ENCODE assay signal across 8 cellular contexts in genomic region chr20:17995967-17996819, GRCh38. TPM values are rescaled to one million over a fixed set of nuclear protein-coding genes. Genes with fewer than 3 reads are reported as not detected.
DNase-seq lines count a peak whose midpoint lies in the region; ATAC-seq and TF ChIP-seq lines count a peak whose summit lies in the region.

No MANE protein-coding gene starts in this region.

- peak; percentile 89 for TF ChIP-seq RAD21 in SK-N-SH (IDR thresholded peaks at IDR 0.05; ENCODE audit: low read length)

- DNase-seq in AG04450 (ENCODE audit: low read depth, low spot score) (no peak), M059J (ENCODE audit: low read depth) (peak; percentile 71), SK-N-SH (peak; percentile 75), mammary epithelial cell (peak; percentile 55), left kidney (ENCODE audit: low read depth, low spot score) (peak; percentile 69)
- DNase-seq in stimulated activated effector memory CD8-positive, alpha-beta T cell treated with anti-CD3 and anti-CD28 coated beads, Interleukin-12 subunit alpha, Interleukin-12 subunit beta, amount 100 ng/mL, for 72 hours (ENCODE audit: low spot score in 2 of 2) = peak; percentile 16 to 60

- H3K9me3 ChIP-seq in AG04450 (ENCODE audit: control insufficient read depth, insufficient read depth, low read length) (no peaks in the 10 kb centered on the region), SK-N-SH (no peaks in the 10 kb centered on the region), mammary epithelial cell (replicated peaks; ENCODE audit: insufficient read depth, low read length) (no peaks in the 10 kb centered on the region)

- H3K27ac ChIP-seq in AG04450 (ENCODE audit: low read depth, low read length) = no peak overlapping the region
- no peak overlapping the region for H3K27ac ChIP-seq in SK-N-SH (ENCODE audit: low read depth in 2 of 2, low read length in 1 of 2)
- H3K27ac ChIP-seq in mammary epithelial cell (ENCODE audit: insufficient read depth, low read depth, low read length) = no peak overlapping the region

- no TSS peak for BruUV-seq in mammary epithelial cell (replicated peaks; lab: Mats Ljungman, UMichigan)

- H2AFZ ChIP-seq in SK-N-SH (ENCODE audit: low read depth) = no peak overlapping the region; the same call in 1 of the 2 replicates
- H2AFZ ChIP-seq in mammary epithelial cell (ENCODE audit: low read depth, low read length) = peak overlapping the region; percentile 54

- peaks cover 13% of the 10 kb centered on the region for H3K36me3 Mint-ChIP-seq in stimulated activated effector memory CD8-positive, alpha-beta T cell treated with anti-CD3 and anti-CD28 coated beads, Interleukin-12 subunit alpha, Interleukin-12 subunit beta, amount 100 ng/mL, for 72 hours

- H3K79me2 ChIP-seq in SK-N-SH (ENCODE audit: insufficient read depth) = no peaks in the 10 kb centered on the region
- H3K79me2 ChIP-seq in mammary epithelial cell (ENCODE audit: insufficient read depth, low read length) = no peaks in the 10 kb centered on the region

- CTCF ChIA-PET in AG04450 (lab: Charles Lee) (interaction anchor here (0.7 to 2.9 kb wide), 16 partner anchors 8 to 491 kb away, joined by 3 to 44 read pairs (median 4); no protein-coding TSS in a partner anchor), SK-N-SH (lab: Yijun Ruan, JAX) (interaction anchor here (0.6 to 2.9 kb wide), 40 partner anchors 9 to 514 kb away, joined by 3 to 25 read pairs (median 4); partner anchors contain the start of genes BFSP1, RRBP1 and SNX5), mammary epithelial cell (lab: Charles Lee; ENCODE audit: low non-redundant PET) (interaction anchor here (0.7 to 1.1 kb wide), 2 partner anchors 38 to 490 kb away, joined by 6 to 9 read pairs; no protein-coding TSS in a partner anchor)

- H3K4me3 Mint-ChIP-seq in stimulated activated effector memory CD8-positive, alpha-beta T cell treated with anti-CD3 and anti-CD28 coated beads, Interleukin-12 subunit alpha, Interleukin-12 subunit beta, amount 100 ng/mL, for 72 hours = no peak overlapping the region

- H3K27me3 ChIP-seq in AG04450 (ENCODE audit: control insufficient read depth, insufficient read depth, low read length) (no peaks in the 10 kb centered on the region), SK-N-SH (ENCODE audit: insufficient read depth) (no peaks in the 10 kb centered on the region), mammary epithelial cell (ENCODE audit: insufficient read depth, low read length) (no peaks in the 10 kb centered on the region)

- POLR2A ChIA-PET in AG04450 (lab: Yijun Ruan, JAX) (interaction anchor here (0.7 kb wide), 1 partner anchor 40 kb away, joined by 4 read pairs; no protein-coding TSS in a partner anchor), SK-N-SH (lab: Yijun Ruan, JAX) (interaction anchor here (0.7 to 0.9 kb wide), 2 partner anchors 28 to 346 kb away, joined by 3 to 4 read pairs; partner anchors contain the start of gene SNX5)

- H3K4me1 ChIP-seq in SK-N-SH (ENCODE audit: control insufficient read depth in 1 of 2, insufficient read depth in 2 of 2, low read depth in 1 of 2, low read length in 1 of 2) (peaks cover 0 to 4% of the 10 kb centered on the region in 2 experiments; a peak in 1 of 4 replicates), mammary epithelial cell (ENCODE audit: insufficient read depth, low read length) (peaks cover 14% of the 10 kb centered on the region)

- no peak overlapping the region for H3K9ac ChIP-seq in SK-N-SH
- H3K9ac ChIP-seq in mammary epithelial cell (ENCODE audit: insufficient read depth, low read length) = no peak overlapping the region

- no peaks in the 10 kb centered on the region for H3K36me3 ChIP-seq in SK-N-SH (replicated peaks in 1 of 2; ENCODE audit: control insufficient read depth in 1 of 2, insufficient read depth in 2 of 2, low read length in 1 of 2)
- no peaks in the 10 kb centered on the region for H3K36me3 ChIP-seq in mammary epithelial cell (ENCODE audit: insufficient read depth, low read length)

- TF ChIP-seq CTCF in AG04450 (IDR thresholded peaks at IDR 0.05; ENCODE audit: low read depth, low read length) (peak; percentile 99), GM12872 (IDR thresholded peaks at IDR 0.05; ENCODE audit: insufficient read depth, low read depth, low read length) (peak; percentile 98), SK-N-SH (IDR thresholded peaks at IDR 0.05) (peak; percentile 96), mammary epithelial cell (conservative IDR thresholded peaks at IDR 0.05 in 1 of 2, IDR thresholded peaks at IDR 0.05 in 1 of 2; ENCODE audit: extremely low read depth in 1 of 2, insufficient read depth in 1 of 2, low read depth in 1 of 2, low read length in 2 of 2) (peak; percentile 98 to 100)

- dilution Hi-C loops in mammary epithelial cell (cut with HindIII; ENCODE audit: low sequenced_read_pairs) = no loop called here

- in situ Hi-C loops in mammary epithelial cell (cut with MboI; ENCODE audit: low sequenced_read_pairs in 2 of 2) = no loop called here

- no peaks in the 10 kb centered on the region for H3K9me3 Mint-ChIP-seq in stimulated activated effector memory CD8-positive, alpha-beta T cell treated with anti-CD3 and anti-CD28 coated beads, Interleukin-12 subunit alpha, Interleukin-12 subunit beta, amount 100 ng/mL, for 72 hours

- no peak overlapping the region for H3K27ac Mint-ChIP-seq in stimulated activated effector memory CD8-positive, alpha-beta T cell treated with anti-CD3 and anti-CD28 coated beads, Interleukin-12 subunit alpha, Interleukin-12 subunit beta, amount 100 ng/mL, for 72 hours

- TF ChIP-seq EP300 in SK-N-SH (IDR thresholded peaks at IDR 0.05; ENCODE audit: borderline replicate concordance in 1 of 2, low read depth in 1 of 2, low read length in 1 of 2) = no peak

- ATAC-seq in stimulated activated effector memory CD8-positive, alpha-beta T cell treated with anti-CD3 and anti-CD28 coated beads, Interleukin-12 subunit alpha, Interleukin-12 subunit beta, amount 100 ng/mL, for 72 hours = peak; percentile 62
- no peak for ATAC-seq in HG03457 (IDR thresholded peaks at IDR 0.05; ENCODE audit: unreplicated experiment)

- intact Hi-C loops in mammary epithelial cell (cut with micrococcal nuclease) = loop anchor here (1.0 to 5.0 kb wide), 8 partner anchors 29 to 492 kb away; no protein-coding TSS in a partner anchor

- H3F3A ChIP-seq in SK-N-SH (replicated peaks; ENCODE audit: insufficient read depth) = peaks cover 3% of the 10 kb centered on the region

- peak overlapping the region; percentile 53 for H3K4me2 ChIP-seq in SK-N-SH
- no peak overlapping the region for H3K4me2 ChIP-seq in mammary epithelial cell (ENCODE audit: insufficient read depth, low read depth, low read length)

- H3K4me3 ChIP-seq in AG04450 (ENCODE audit: low read depth, low read length) (no peak overlapping the region), SK-N-SH (ENCODE audit: low read depth in 2 of 2, low read length in 1 of 2) (peak overlapping the region; percentile 3 to 20; a peak in 2 of 4 replicates), mammary epithelial cell (replicated peaks in 1 of 3; ENCODE audit: insufficient read depth in 1 of 3, low read depth in 2 of 3, low read length in 3 of 3) (no peak overlapping the region)

- no peaks in the 10 kb centered on the region for H3K9me2 ChIP-seq in SK-N-SH

- WGBS in SK-N-SH (ENCODE audit: low lambda C conversion rate) = 19% methylated on average over 16 of the region's 16 CpGs
- WGBS in mammary epithelial cell (ENCODE audit: low coverage, missing lambda C conversion rate) = 20% methylated on average over 13 of the region's 16 CpGs

- H3K4me1 Mint-ChIP-seq in stimulated activated effector memory CD8-positive, alpha-beta T cell treated with anti-CD3 and anti-CD28 coated beads, Interleukin-12 subunit alpha, Interleukin-12 subunit beta, amount 100 ng/mL, for 72 hours = peaks cover 19% of the 10 kb centered on the region

- no peaks in the 10 kb centered on the region for H4K20me1 ChIP-seq in SK-N-SH (ENCODE audit: insufficient read depth)
- H4K20me1 ChIP-seq in mammary epithelial cell (ENCODE audit: insufficient read depth, low read length) = no peaks in the 10 kb centered on the region

TF ChIP-seq in SK-N-SH, 30 proteins besides CTCF, POLR2A, EP300 and RAD21 (continues in another document):
- TF ChIP-seq, protein P1, sequence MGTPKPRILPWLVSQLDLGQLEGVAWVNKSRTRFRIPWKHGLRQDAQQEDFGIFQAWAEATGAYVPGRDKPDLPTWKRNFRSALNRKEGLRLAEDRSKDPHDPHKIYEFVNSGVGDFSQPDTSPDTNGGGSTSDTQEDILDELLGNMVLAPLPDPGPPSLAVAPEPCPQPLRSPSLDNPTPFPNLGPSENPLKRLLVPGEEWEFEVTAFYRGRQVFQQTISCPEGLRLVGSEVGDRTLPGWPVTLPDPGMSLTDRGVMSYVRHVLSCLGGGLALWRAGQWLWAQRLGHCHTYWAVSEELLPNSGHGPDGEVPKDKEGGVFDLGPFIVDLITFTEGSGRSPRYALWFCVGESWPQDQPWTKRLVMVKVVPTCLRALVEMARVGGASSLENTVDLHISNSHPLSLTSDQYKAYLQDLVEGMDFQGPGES (IDR thresholded peaks at IDR 0.05; ENCODE audit: low read depth, low read length) = no peak
- TF ChIP-seq POLR2AphosphoS5 (IDR thresholded peaks at IDR 0.05; ENCODE audit: low read depth, low read length) = no peak
- no peak for TF ChIP-seq MXI1 (IDR thresholded peaks at IDR 0.05; ENCODE audit: low read depth, low read length)

RNA-seq across cellular contexts. Expression of gene MGME1, which starts 27.4 kb away (rescaled TPM):
- 9.9 and 13.5 TPM in 2 replicates for polyA plus RNA-seq in AG04450 (2011; rRNA removed)
- 8.7 and 11.0 TPM in 2 replicates for polyA minus RNA-seq in AG04450 (2011; rRNA and poly(A)+ RNA removed)
- total RNA-seq in M059J (2014; rRNA removed; shearing (Covaris generic)) = 19.2 and 27.4 TPM in 2 replicates
- polyA plus RNA-seq in SK-N-SH (2012; rRNA removed) = 7.9 and 10.2 TPM in 2 replicates
- polyA plus RNA-seq in SK-N-SH (2012; cell fraction: cytosol; rRNA removed) = 9.4 and 9.5 TPM in 2 replicates
- polyA plus RNA-seq in SK-N-SH (2012; cell fraction: nucleus; rRNA removed) = 10.4 and 14.2 TPM in 2 replicates
- total RNA-seq in mammary epithelial cell = 10 to 100 TPM; 15.8 to 36.2 TPM
- polyA plus RNA-seq in mammary epithelial cell = 22.4 TPM
- polyA minus RNA-seq in mammary epithelial cell = 12.3 TPM

RNA-seq across cellular contexts. Expression of gene SNX5, which starts 27.6 kb away (rescaled TPM):
- polyA plus RNA-seq in AG04450 (2011; rRNA removed) (109 and 150 TPM in 2 replicates), SK-N-SH (2012; rRNA removed) (69.2 and 76.2 TPM in 2 replicates), mammary epithelial cell (91.8 TPM)
- 96.3 and 104 TPM in 2 replicates for polyA minus RNA-seq in AG04450 (2011; rRNA and poly(A)+ RNA removed)
- total RNA-seq in M059J (2014; rRNA removed; shearing (Covaris generic)) = 107 and 165 TPM in 2 replicates
- 54.8 and 71.2 TPM in 2 replicates for polyA plus RNA-seq in SK-N-SH (2012; cell fraction: cytosol; rRNA removed)
- polyA plus RNA-seq in SK-N-SH (2012; cell fraction: nucleus; rRNA removed) = 141 and 175 TPM in 2 replicates
- 100 to 1,000 TPM in 1 of 2 donors, 10 to 100 TPM in 1; 68.0 to 137 TPM for total RNA-seq in mammary epithelial cell
- polyA minus RNA-seq in mammary epithelial cell = 93.1 TPM

Comparison
In these comparisons a context has a peak if more than half of its experiments do, and no peak if none do; other contexts are left out.
1. H3K4me3 ChIP-seq: peak in SK-N-SH (2 of 2); none in AG04450 (single experiment) and mammary epithelial cell (0 of 3).
2. Peak in every context shown above with its lines, with median percentiles within 50 percentile points of each other: CTCF ChIP-seq.